Comparison of ENCODE assay signal across 1 cellular context in the genomic region with DNA sequence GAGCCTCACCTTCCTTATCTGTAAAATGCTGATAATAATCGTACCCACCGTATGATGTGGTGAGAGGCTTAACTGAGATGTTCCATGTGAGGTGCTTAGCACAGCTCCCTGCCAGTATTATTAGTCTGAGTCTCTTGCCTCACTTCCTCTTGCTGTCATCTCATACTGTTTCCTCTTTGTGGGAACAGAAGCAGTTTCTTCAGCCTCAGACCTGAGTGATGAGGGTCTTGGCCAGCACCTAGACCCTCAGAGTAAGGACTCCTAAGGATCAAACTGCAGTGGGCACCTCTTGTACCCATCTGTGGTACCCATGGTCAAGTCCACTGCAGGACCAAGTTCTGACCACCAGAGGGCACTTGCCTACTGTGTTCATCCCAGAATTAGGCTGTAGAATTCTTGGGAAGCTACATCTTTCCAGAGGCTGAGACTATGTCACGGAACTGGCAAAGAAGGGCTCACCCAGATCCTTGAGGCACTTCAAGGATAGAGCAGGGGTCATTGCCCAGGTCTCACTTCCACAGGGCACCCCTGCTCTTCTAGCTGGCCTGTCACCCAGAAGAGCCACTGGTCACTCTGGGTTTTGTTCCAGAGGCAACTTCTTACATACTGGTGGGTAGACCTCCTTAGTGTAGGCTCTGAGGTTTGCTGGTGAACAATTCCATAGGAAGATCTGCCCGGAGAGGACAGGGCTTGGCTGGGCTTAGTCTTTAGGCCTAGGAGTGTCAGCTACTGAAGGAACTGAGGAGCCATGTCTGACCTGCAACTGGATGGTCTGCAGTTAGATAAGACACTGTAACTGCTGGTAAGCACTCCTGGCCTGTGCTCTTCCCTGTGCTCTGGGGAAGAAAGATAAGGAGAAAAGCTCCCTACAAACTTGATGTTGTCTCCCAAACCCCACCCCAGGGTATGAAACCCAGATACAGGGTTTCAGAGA.
TF ChIP-seq lines count a peak whose summit lies in the region.

No MANE protein-coding gene starts in this region.

TF ChIP-seq in HepG2, 621 proteins besides CTCF, POLR2A, EP300 and RAD21 (continued from another document and continues in another):
- TF ChIP-seq ZNF318 (CRISPR knock-in tag; IDR thresholded peaks at IDR 0.05) (peak; percentile 79), KMT2B (CRISPR knock-in tag; IDR thresholded peaks at IDR 0.05) (no peak), ZFX (CRISPR knock-in tag; IDR thresholded peaks at IDR 0.05; ENCODE audit: low read depth) (peak; percentile 30; the same call in 1 of the 2 replicates), MYC (CRISPR knock-in tag; IDR thresholded peaks at IDR 0.05; ENCODE audit: borderline replicate concordance) (no peak), KDM3A (CRISPR knock-in tag; IDR thresholded peaks at IDR 0.05; ENCODE audit: low read depth) (no peak), DMAP1 (CRISPR knock-in tag; IDR thresholded peaks at IDR 0.05) (no peak), ZNF143 (CRISPR knock-in tag; IDR thresholded peaks at IDR 0.05) (no peak), BRCA1 (CRISPR knock-in tag; IDR thresholded peaks at IDR 0.05) (no peak), ZNF75D (CRISPR knock-in tag; IDR thresholded peaks at IDR 0.05; ENCODE audit: borderline replicate concordance) (no peak), MAF1 (CRISPR knock-in tag; IDR thresholded peaks at IDR 0.05; ENCODE audit: borderline replicate concordance) (no peak), ZNF335 (CRISPR knock-in tag; IDR thresholded peaks at IDR 0.05) (no peak), POGZ (CRISPR knock-in tag; IDR thresholded peaks at IDR 0.05) (no peak), ZNF501 (CRISPR knock-in tag; IDR thresholded peaks at IDR 0.05) (peak; percentile 58; the same call in 1 of the 2 replicates), MXD4 (CRISPR knock-in tag; IDR thresholded peaks at IDR 0.05) (no peak), MATR3 (CRISPR knock-in tag; IDR thresholded peaks at IDR 0.05) (no peak), GTF3A (CRISPR knock-in tag; conservative IDR thresholded peaks at IDR 0.05) (no peak), NCOA2 (CRISPR knock-in tag; IDR thresholded peaks at IDR 0.05) (no peak; the same call in 1 of the 2 replicates), SATB2 (CRISPR knock-in tag; IDR thresholded peaks at IDR 0.05) (no peak), SIN3A (IDR thresholded peaks at IDR 0.05; ENCODE audit: borderline replicate concordance, low read depth, low read length) (no peak), PCBP1 (IDR thresholded peaks at IDR 0.05; ENCODE audit: borderline replicate concordance, low read depth, low read length) (no peak), ZNF674 (CRISPR knock-in tag; IDR thresholded peaks at IDR 0.05; ENCODE audit: low read depth) (no peak), ZNF34 (CRISPR knock-in tag; IDR thresholded peaks at IDR 0.05; ENCODE audit: borderline replicate concordance) (no peak), ZNF510 (CRISPR knock-in tag; IDR thresholded peaks at IDR 0.05; ENCODE audit: low read depth) (no peak; the same call in 1 of the 2 replicates), SIX4 (CRISPR knock-in tag; IDR thresholded peaks at IDR 0.05) (no peak; the same call in 1 of the 2 replicates), LBX2 (CRISPR knock-in tag; IDR thresholded peaks at IDR 0.05; ENCODE audit: borderline replicate concordance) (no peak), FOXK2 (IDR thresholded peaks at IDR 0.05) (no peak), THAP7 (CRISPR knock-in tag; IDR thresholded peaks at IDR 0.05) (no peak), ATF4 (CRISPR knock-in tag; IDR thresholded peaks at IDR 0.05) (peak in 1 of 2 experiments; percentile 9; a peak in 1 of 4 replicates)
- TF ChIP-seq, protein P1, sequence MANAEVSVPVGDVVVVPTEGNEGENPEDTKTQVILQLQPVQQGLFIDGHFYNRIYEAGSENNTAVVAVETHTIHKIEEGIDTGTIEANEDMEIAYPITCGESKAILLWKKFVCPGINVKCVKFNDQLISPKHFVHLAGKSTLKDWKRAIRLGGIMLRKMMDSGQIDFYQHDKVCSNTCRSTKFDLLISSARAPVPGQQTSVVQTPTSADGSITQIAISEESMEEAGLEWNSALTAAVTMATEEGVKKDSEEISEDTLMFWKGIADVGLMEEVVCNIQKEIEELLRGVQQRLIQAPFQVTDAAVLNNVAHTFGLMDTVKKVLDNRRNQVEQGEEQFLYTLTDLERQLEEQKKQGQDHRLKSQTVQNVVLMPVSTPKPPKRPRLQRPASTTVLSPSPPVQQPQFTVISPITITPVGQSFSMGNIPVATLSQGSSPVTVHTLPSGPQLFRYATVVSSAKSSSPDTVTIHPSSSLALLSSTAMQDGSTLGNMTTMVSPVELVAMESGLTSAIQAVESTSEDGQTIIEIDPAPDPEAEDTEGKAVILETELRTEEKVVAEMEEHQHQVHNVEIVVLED (CRISPR knock-in tag; IDR thresholded peaks at IDR 0.05; ENCODE audit: borderline replicate concordance) = peak; percentile 62; the same call in 1 of the 2 replicates
- TF ChIP-seq, protein P2, sequence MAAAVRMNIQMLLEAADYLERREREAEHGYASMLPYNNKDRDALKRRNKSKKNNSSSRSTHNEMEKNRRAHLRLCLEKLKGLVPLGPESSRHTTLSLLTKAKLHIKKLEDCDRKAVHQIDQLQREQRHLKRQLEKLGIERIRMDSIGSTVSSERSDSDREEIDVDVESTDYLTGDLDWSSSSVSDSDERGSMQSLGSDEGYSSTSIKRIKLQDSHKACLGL (CRISPR knock-in tag; IDR thresholded peaks at IDR 0.05) = 0 out of 2 replicates have a peak, but pooled peaks have one; percentile 24
- TF ChIP-seq, protein P3, sequence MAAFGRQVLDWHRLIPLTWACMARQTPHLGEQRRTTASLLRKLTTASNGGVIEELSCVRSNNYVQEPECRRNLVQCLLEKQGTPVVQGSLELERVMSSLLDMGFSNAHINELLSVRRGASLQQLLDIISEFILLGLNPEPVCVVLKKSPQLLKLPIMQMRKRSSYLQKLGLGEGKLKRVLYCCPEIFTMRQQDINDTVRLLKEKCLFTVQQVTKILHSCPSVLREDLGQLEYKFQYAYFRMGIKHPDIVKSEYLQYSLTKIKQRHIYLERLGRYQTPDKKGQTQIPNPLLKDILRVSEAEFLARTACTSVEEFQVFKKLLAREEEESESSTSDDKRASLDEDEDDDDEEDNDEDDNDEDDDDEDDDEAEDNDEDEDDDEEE (CRISPR knock-in tag; IDR thresholded peaks at IDR 0.05) = 0 out of 2 replicates have a peak, but pooled peaks have one; percentile 20
- TF ChIP-seq, protein P4, sequence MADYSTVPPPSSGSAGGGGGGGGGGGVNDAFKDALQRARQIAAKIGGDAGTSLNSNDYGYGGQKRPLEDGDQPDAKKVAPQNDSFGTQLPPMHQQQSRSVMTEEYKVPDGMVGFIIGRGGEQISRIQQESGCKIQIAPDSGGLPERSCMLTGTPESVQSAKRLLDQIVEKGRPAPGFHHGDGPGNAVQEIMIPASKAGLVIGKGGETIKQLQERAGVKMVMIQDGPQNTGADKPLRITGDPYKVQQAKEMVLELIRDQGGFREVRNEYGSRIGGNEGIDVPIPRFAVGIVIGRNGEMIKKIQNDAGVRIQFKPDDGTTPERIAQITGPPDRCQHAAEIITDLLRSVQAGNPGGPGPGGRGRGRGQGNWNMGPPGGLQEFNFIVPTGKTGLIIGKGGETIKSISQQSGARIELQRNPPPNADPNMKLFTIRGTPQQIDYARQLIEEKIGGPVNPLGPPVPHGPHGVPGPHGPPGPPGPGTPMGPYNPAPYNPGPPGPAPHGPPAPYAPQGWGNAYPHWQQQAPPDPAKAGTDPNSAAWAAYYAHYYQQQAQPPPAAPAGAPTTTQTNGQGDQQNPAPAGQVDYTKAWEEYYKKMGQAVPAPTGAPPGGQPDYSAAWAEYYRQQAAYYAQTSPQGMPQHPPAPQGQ (CRISPR knock-in tag; IDR thresholded peaks at IDR 0.05; ENCODE audit: borderline replicate concordance) = 0 out of 2 replicates have a peak, but pooled peaks have one; percentile 43
- TF ChIP-seq, protein P5, sequence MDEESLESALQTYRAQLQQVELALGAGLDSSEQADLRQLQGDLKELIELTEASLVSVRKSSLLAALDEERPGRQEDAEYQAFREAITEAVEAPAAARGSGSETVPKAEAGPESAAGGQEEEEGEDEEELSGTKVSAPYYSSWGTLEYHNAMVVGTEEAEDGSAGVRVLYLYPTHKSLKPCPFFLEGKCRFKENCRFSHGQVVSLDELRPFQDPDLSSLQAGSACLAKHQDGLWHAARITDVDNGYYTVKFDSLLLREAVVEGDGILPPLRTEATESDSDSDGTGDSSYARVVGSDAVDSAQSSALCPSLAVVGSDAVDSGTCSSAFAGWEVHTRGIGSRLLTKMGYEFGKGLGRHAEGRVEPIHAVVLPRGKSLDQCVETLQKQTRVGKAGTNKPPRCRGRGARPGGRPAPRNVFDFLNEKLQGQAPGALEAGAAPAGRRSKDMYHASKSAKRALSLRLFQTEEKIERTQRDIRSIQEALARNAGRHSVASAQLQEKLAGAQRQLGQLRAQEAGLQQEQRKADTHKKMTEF (CRISPR knock-in tag; IDR thresholded peaks at IDR 0.05) = 0 out of 2 replicates have a peak, but pooled peaks have one; percentile 14
- TF ChIP-seq, protein P6, sequence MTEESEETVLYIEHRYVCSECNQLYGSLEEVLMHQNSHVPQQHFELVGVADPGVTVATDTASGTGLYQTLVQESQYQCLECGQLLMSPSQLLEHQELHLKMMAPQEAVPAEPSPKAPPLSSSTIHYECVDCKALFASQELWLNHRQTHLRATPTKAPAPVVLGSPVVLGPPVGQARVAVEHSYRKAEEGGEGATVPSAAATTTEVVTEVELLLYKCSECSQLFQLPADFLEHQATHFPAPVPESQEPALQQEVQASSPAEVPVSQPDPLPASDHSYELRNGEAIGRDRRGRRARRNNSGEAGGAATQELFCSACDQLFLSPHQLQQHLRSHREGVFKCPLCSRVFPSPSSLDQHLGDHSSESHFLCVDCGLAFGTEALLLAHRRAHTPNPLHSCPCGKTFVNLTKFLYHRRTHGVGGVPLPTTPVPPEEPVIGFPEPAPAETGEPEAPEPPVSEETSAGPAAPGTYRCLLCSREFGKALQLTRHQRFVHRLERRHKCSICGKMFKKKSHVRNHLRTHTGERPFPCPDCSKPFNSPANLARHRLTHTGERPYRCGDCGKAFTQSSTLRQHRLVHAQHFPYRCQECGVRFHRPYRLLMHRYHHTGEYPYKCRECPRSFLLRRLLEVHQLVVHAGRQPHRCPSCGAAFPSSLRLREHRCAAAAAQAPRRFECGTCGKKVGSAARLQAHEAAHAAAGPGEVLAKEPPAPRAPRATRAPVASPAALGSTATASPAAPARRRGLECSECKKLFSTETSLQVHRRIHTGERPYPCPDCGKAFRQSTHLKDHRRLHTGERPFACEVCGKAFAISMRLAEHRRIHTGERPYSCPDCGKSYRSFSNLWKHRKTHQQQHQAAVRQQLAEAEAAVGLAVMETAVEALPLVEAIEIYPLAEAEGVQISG (CRISPR knock-in tag; IDR thresholded peaks at IDR 0.05) = no peak
